8 cellular contexts compared by ENCODE assay signal in genomic region chr13:36297259-36297599, GRCh38. TPM values are rescaled to one million over a fixed set of nuclear protein-coding genes. Genes with fewer than 3 reads are reported as not detected.
A peak's percentile ranks its signal among the peaks of the same experiment; 100 is the strongest.
DNase-seq lines count a peak whose midpoint lies in the region; ATAC-seq and TF ChIP-seq lines count a peak whose summit lies in the region.

No MANE protein-coding gene starts in this region.

- peak overlapping the region; percentile 36 to 75 (median 41) for H3K27ac Mint-ChIP-seq in nephron

- no peaks in the 10 kb centered on the region for H3K27me3 Mint-ChIP-seq in nephron (ENCODE audit: low read depth)

- peak overlapping the region; percentile 86 to 89 (median 88) for H3K4me3 Mint-ChIP-seq in nephron

- DNase-seq in SHP77 treated with DMSO at 0.1 percent for 48 hours (lab: John Stamatoyannopoulos, UW) (peak; percentile 42), iPS-NIHi7 (ENCODE audit: extremely low spot score) (no peak), COLO829 (ENCODE audit: low spot score) (no peak)
- DNase-seq in effector CD4-positive, alpha-beta T cell, result no peak

- H3K9me3 Mint-ChIP-seq in nephron, result peaks cover 4% of the 10 kb centered on the region

- no peaks in the 10 kb centered on the region for H3K4me1 Mint-ChIP-seq in nephron

- peaks cover 10% of the 10 kb centered on the region for H3K36me3 Mint-ChIP-seq in nephron (ENCODE audit: low read depth)

- ATAC-seq in GM18502 (IDR thresholded peaks at IDR 0.05; ENCODE audit: poor library complexity, unreplicated experiment) (peak; percentile 74), HG02571 (IDR thresholded peaks at IDR 0.05; ENCODE audit: unreplicated experiment) (peak; percentile 56), esophagus mucosa (peak; percentile 19)

- no peak for TF ChIP-seq CTCF in nephron (IDR thresholded peaks at IDR 0.05; ENCODE audit: unreplicated experiment in 3 of 3)

RNA-seq across cellular contexts. Expression of gene CCDC169, which starts 0.4 kb away (rescaled TPM):
- total RNA-seq in esophagus mucosa, result 0.40 TPM

RNA-seq across cellular contexts. Expression of gene SPART, which starts 49.0 kb away (rescaled TPM):
- total RNA-seq in esophagus mucosa, result 14.2 TPM

Comparison
In these comparisons a context has a peak if more than half of its experiments do, and no peak if none do; other contexts are left out.
1. ATAC-seq: peak in every context shown above with its lines; median percentile 74 in GM18502; 56 in HG02571; 19 in esophagus mucosa.